ENCODE assay signal across 16 cellular contexts in genomic region chr17:55448681-55449080, GRCh38. TPM values are rescaled to one million over a fixed set of nuclear protein-coding genes. Genes with fewer than 3 reads are reported as not detected.
DNase-seq lines count a peak whose midpoint lies in the region; ATAC-seq, FAIRE-seq and TF ChIP-seq lines count a peak whose summit lies in the region.
"Had no signal": no experiment of that assay in that cellular context is flagged by ENCODE, and none has a peak within 500 bp of the region (broad histone marks: within the 10 kb centered on the region; RNA-seq: fewer than 3 reads in every experiment).

No MANE protein-coding gene starts in this region.

- no peak for FAIRE-seq in A549 (lab: Jason Lieb, UNC)

- H3K4me1 ChIP-seq in A549 (peaks cover 89% of the 10 kb centered on the region), HEK293 (ENCODE audit: control insufficient read depth, insufficient read depth, low read length) (peaks cover 24% of the 10 kb centered on the region), hepatocyte (ENCODE audit: insufficient read depth) (peaks cover 66% of the 10 kb centered on the region), right atrium auricular region (no peaks in the 10 kb centered on the region)

- H3K27me3 ChIP-seq in hepatocyte, result no peaks in the 10 kb centered on the region
- H3K27me3 ChIP-seq in right atrium auricular region, result no peaks in the 10 kb centered on the region
- H3K27me3 ChIP-seq: MG63 had no signal

- CTCF ChIA-PET in A549 (lab: Yijun Ruan, JAX), result interaction anchor here (0.8 to 1.2 kb wide), 3 partner anchors 15 to 66 kb away, joined by 3 to 8 read pairs (median 4); no protein-coding TSS in a partner anchor
- CTCF ChIA-PET in HEK293 (lab: Yijun Ruan, JAX), result interaction anchor here (0.6 to 0.7 kb wide), 3 partner anchors 16 to 227 kb away, joined by 3 read pairs; no protein-coding TSS in a partner anchor

- H3K27ac ChIP-seq in A549, result peak overlapping the region; percentile 83 to 88
- no peak overlapping the region; the same call in 1 of the 2 replicates for H3K27ac ChIP-seq in HEK293 (ENCODE audit: extremely low read depth, low read depth, low read length)
- peak overlapping the region; percentile 86; the same call in 1 of the 2 replicates for H3K27ac ChIP-seq in VCaP
- peak overlapping the region; percentile 52 for H3K27ac ChIP-seq in hepatocyte
- no peak overlapping the region for H3K27ac ChIP-seq in right atrium auricular region
- H3K27ac ChIP-seq: WERI-Rb-1 had no signal

- no peak for ATAC-seq in A549
- ATAC-seq in HG03108 (IDR thresholded peaks at IDR 0.05; ENCODE audit: unreplicated experiment), result no peak
- ATAC-seq: naive thymus-derived CD4-positive, alpha-beta T cell had no signal

- POLR2A ChIA-PET in A549 (lab: Yijun Ruan, JAX) (no interaction called here), HEK293 (lab: Yijun Ruan, JAX) (no interaction called here)

- H3K9me3 ChIP-seq in A549, result no peaks in the 10 kb centered on the region
- no peaks in the 10 kb centered on the region for H3K9me3 ChIP-seq in HEK293 (ENCODE audit: control insufficient read depth, insufficient read depth, low read depth, low read length)
- H3K9me3 ChIP-seq in hepatocyte (ENCODE audit: low read depth), result no peaks in the 10 kb centered on the region
- no peaks in the 10 kb centered on the region for H3K9me3 ChIP-seq in right atrium auricular region
- H3K9me3 ChIP-seq: MG63 had no signal

- TF ChIP-seq CTCF in A549 (IDR thresholded peaks at IDR 0.05), result no peak
- no peak for TF ChIP-seq CTCF in HEK293 (tag by site-specific recombination; IDR thresholded peaks at IDR 0.05)
- TF ChIP-seq CTCF in VCaP (conservative IDR thresholded peaks at IDR 0.05), result no peak
- no peak for TF ChIP-seq CTCF in hepatocyte (IDR thresholded peaks at IDR 0.05; ENCODE audit: poor library complexity)
- no peak for TF ChIP-seq CTCF in right atrium auricular region (IDR thresholded peaks at IDR 0.05)

- no peaks in the 10 kb centered on the region for H3K36me3 ChIP-seq in HEK293 (ENCODE audit: control insufficient read depth in 2 of 2, insufficient read depth in 1 of 2, low read length in 2 of 2)
- H3K36me3 ChIP-seq in hepatocyte (replicated peaks; ENCODE audit: insufficient read depth, low read depth), result no peaks in the 10 kb centered on the region
- H3K36me3 ChIP-seq in right atrium auricular region, result no peaks in the 10 kb centered on the region
- H3K36me3 ChIP-seq: MG63, WERI-Rb-1 had no signal

- no peak for TF ChIP-seq RAD21 in A549 (conservative IDR thresholded peaks at IDR 0.05 in 1 of 2, IDR thresholded peaks at IDR 0.05 in 1 of 2)

- H2AFZ ChIP-seq in hepatocyte, result no peak overlapping the region

- DNase-seq in A549 (ENCODE audit: low read depth in 1 of 2, low spot score in 1 of 2) (no peak), hepatocyte (ENCODE audit: low spot score) (no peak), NOMO-1 treated with dmso at 0.1 percent for 144 hours (lab: John Stamatoyannopoulos, UW; ENCODE audit: unreplicated experiment) (no peak), right atrium auricular region (ENCODE audit: low spot score) (no peak)
- no peak for DNase-seq in activated CD4-positive, alpha-beta T cell treated with anti-CD3 and anti-CD28 coated beads, Interleukin-2, amount 50 U/mL, for 48 hours
- DNase-seq: ACHN; activated effector memory CD4-positive, alpha-beta T cell treated with anti-CD3 and anti-CD28 coated beads, Interleukin-2, amount 50 U/mL, for 16 hours; dermis blood vessel endothelial cell; MG63; naive thymus-derived CD4-positive, alpha-beta T cell; retina; stimulated activated CD4-positive, alpha-beta T cell treated with anti-CD3 and anti-CD28 coated beads, Interleukin-2, amount 100 ng/mL, for 24 hours; WERI-Rb-1 had no signal

- TF ChIP-seq POLR2A in A549 (IDR thresholded peaks at IDR 0.05; ENCODE audit: low read length), result no peak

- TF ChIP-seq EP300 in A549 (IDR thresholded peaks at IDR 0.05), result no peak

- H3K9me2 ChIP-seq in hepatocyte (replicated peaks; ENCODE audit: insufficient read depth), result no peaks in the 10 kb centered on the region

- H3K4me3 ChIP-seq in A549 (no peak overlapping the region), HEK293 (ENCODE audit: low read depth, low read length) (no peak overlapping the region), hepatocyte (no peak overlapping the region), right atrium auricular region (no peak overlapping the region)
- H3K4me3 ChIP-seq: MG63 had no signal

- H3K79me2 ChIP-seq in hepatocyte, result no peaks in the 10 kb centered on the region

- H4K20me1 ChIP-seq in hepatocyte (ENCODE audit: insufficient read depth, poor library complexity, severe bottlenecking), result no peaks in the 10 kb centered on the region

- peak overlapping the region; percentile 25; the same call in 2 of the 3 replicates for H3K4me2 ChIP-seq in A549
- H3K4me2 ChIP-seq in hepatocyte, result peak overlapping the region; percentile 31

- WGBS in A549 (ENCODE audit: missing lambda C conversion rate), result 55% methylated on average over 4 of the region's 4 CpGs
- WGBS in hepatocyte (ENCODE audit: low lambda C conversion rate, missing lambda C conversion rate), result 26% methylated on average over 4 of the region's 4 CpGs

TF ChIP-seq in A549, 52 proteins besides CTCF, POLR2A, EP300 and RAD21:
- TF ChIP-seq HES2 (IDR thresholded peaks at IDR 0.05) (no peak), ZC3H11A (IDR thresholded peaks at IDR 0.05) (no peak), TP53 (CRISPR knock-in tag; IDR thresholded peaks at IDR 0.05) (no peak), NFE2L2 (conservative IDR thresholded peaks at IDR 0.05; ENCODE audit: low read length) (no peak), CEBPB (IDR thresholded peaks at IDR 0.05) (peak in 1 of 2 experiments; percentile 63; a peak in 1 of 4 replicates), GATA3 (IDR thresholded peaks at IDR 0.05; ENCODE audit: borderline replicate concordance) (peak; percentile 83)

TF ChIP-seq in HEK293, 187 proteins besides CTCF, POLR2A, EP300 and RAD21:
- TF ChIP-seq ZNF791 (tag by site-specific recombination; IDR thresholded peaks at IDR 0.05) (no peak), ZNF585B (tag by site-specific recombination; IDR thresholded peaks at IDR 0.05) (no peak), ZSCAN16 (tag by site-specific recombination; IDR thresholded peaks at IDR 0.05) (peak; percentile 98), OSR2 (tag by site-specific recombination; IDR thresholded peaks at IDR 0.05) (peak; percentile 52; the same call in 1 of the 2 replicates), GFI1B (tag by site-specific recombination; IDR thresholded peaks at IDR 0.05) (no peak), BCL11B (tag by site-specific recombination; IDR thresholded peaks at IDR 0.05; ENCODE audit: low read depth) (no peak)

RNA-seq across cellular contexts. Expression of gene MMD, which starts 27.0 kb away (rescaled TPM):
- polyA plus RNA-seq in A549 (2011; rRNA removed) (50.9 and 54.7 TPM in 2 replicates), A549 (2017; fragmentation: RNase III; extraction: RNeasy Plus Mini Kit Qiagen cat#74134 plus additional on column Dnase treatment) (16.9 to 25.9 TPM (median 22.5 TPM) in 3 replicates), hepatocyte (19.4 and 26.9 TPM in 2 replicates)
- 15.3 and 22.2 TPM in 2 replicates for polyA plus RNA-seq in A549 (2012; cell fraction: cytosol; rRNA removed)
- 8.6 and 12.5 TPM in 2 replicates for polyA plus RNA-seq in A549 (2012; cell fraction: nucleus; rRNA removed)
- 24.2 and 38.4 TPM in 2 replicates for polyA minus RNA-seq in A549 (2011; rRNA and poly(A)+ RNA removed)
- total RNA-seq in hepatocyte (29.5 and 34.7 TPM in 2 replicates), right atrium auricular region (10 to 100 TPM; 12.5 to 17.5 TPM)

Comparison
In these comparisons a context has a peak if more than half of its experiments do, and no peak if none do; other contexts are left out.
1. H3K27ac ChIP-seq: peak in A549 (2 of 2), VCaP (single experiment) and hepatocyte (single experiment); none in HEK293 (single experiment) and right atrium auricular region (0 of 2).